In the genomic region with DNA sequence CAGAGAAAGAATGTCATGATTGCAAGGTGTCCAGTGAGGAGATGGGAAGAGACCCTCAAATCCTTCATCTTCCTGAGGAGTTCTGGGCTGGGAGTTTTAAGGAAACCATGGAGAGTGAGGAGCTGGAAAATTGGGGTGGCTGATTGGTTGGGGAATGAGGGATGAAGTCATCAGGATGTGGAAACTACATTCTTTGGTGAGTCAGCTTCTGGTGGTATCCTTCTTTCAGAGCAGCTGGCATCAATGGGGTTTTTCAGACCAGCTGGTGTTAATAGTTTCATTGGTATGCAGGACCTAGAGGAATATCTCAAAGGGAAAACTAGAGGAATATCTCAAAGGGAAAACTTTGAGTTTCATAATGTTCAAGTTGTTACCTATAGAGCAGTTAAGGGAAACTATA, we compare ENCODE assay signal across 14 cellular contexts. TPM values are rescaled to one million over a fixed set of nuclear protein-coding genes. Genes with fewer than 3 reads are reported as not detected.
A peak's percentile ranks its signal among the peaks of the same experiment; 100 is the strongest.
DNase-seq lines count a peak whose midpoint lies in the region; ATAC-seq and TF ChIP-seq lines count a peak whose summit lies in the region.
"Had no signal": no experiment of that assay in that cellular context is flagged by ENCODE, and none has a peak within 500 bp of the region (broad histone marks: within the 10 kb centered on the region; RNA-seq: fewer than 3 reads in every experiment).

No MANE protein-coding gene starts in this region.

- TF ChIP-seq CTCF in Calu3 (IDR thresholded peaks at IDR 0.05; ENCODE audit: unreplicated experiment) (no peak), spleen (IDR thresholded peaks at IDR 0.05 in 8 of 11, conservative IDR thresholded peaks at IDR 0.05 in 3 of 11) (no peak)

- H3K4me1 Mint-ChIP-seq in Calu3 (ENCODE audit: low read depth, unreplicated experiment), result peaks cover 9% of the 10 kb centered on the region
- H3K4me1 Mint-ChIP-seq in activated T-cell treated with anti-CD3 and anti-CD28 coated beads, Interleukin-2, amount 50 U/mL, for 72 hours (ENCODE audit: low read depth), result no peaks in the 10 kb centered on the region
- H3K4me1 Mint-ChIP-seq: activated CD4-positive, alpha-beta T cell treated with anti-CD3 and anti-CD28 coated beads, Interleukin-2, amount 10 ng/mL, durations not matched to agents 24 days and 14 days had no signal

- H3K27me3 Mint-ChIP-seq in Calu3 (ENCODE audit: unreplicated experiment), result no peaks in the 10 kb centered on the region
- H3K27me3 Mint-ChIP-seq in activated T-cell treated with anti-CD3 and anti-CD28 coated beads, Interleukin-2, amount 50 U/mL, for 72 hours (ENCODE audit: low read depth), result no peaks in the 10 kb centered on the region
- H3K27me3 Mint-ChIP-seq: activated CD4-positive, alpha-beta T cell treated with anti-CD3 and anti-CD28 coated beads, Interleukin-2, amount 10 ng/mL, durations not matched to agents 24 days and 14 days had no signal

- intact Hi-C loops in Calu3 (cut with micrococcal nuclease; ENCODE audit: unreplicated experiment), result no loop called here
- intact Hi-C loops in spleen (cut with DNase I; ENCODE audit: low total_unique reads), result no loop called here

- H3K36me3 Mint-ChIP-seq in Calu3 (ENCODE audit: insufficient read depth, unreplicated experiment), result no peaks in the 10 kb centered on the region
- no peaks in the 10 kb centered on the region for H3K36me3 Mint-ChIP-seq in activated T-cell treated with anti-CD3 and anti-CD28 coated beads, Interleukin-2, amount 50 U/mL, for 72 hours (ENCODE audit: insufficient read depth in 2 of 2)
- H3K36me3 Mint-ChIP-seq: neural progenitor cell had no signal

- CTCF ChIA-PET in Calu3 (lab: Charles Lee), result interaction anchor here (4.4 kb wide), 1 partner anchor 63 kb away, joined by 13 read pairs; no protein-coding TSS in a partner anchor

- peaks cover 7% of the 10 kb centered on the region for H3K4me1 ChIP-seq in mesodermal cell (ENCODE audit: control insufficient read depth, insufficient read depth, low read length, poor library complexity, severe bottlenecking)
- H3K4me1 ChIP-seq in spleen, result no peaks in the 10 kb centered on the region
- H3K4me1 ChIP-seq: neural progenitor cell had no signal

- H3K9me3 ChIP-seq in mesodermal cell (ENCODE audit: control insufficient read depth, low read length) (no peaks in the 10 kb centered on the region), spleen (no peaks in the 10 kb centered on the region)
- H3K9me3 ChIP-seq: heart left ventricle had no signal

- no peak overlapping the region for H3K4me3 Mint-ChIP-seq in Calu3 (ENCODE audit: low read depth, unreplicated experiment)
- H3K4me3 Mint-ChIP-seq in activated T-cell treated with anti-CD3 and anti-CD28 coated beads, Interleukin-2, amount 50 U/mL, for 72 hours, result no peak overlapping the region
- H3K4me3 Mint-ChIP-seq: activated CD4-positive, alpha-beta T cell treated with anti-CD3 and anti-CD28 coated beads, Interleukin-2, amount 10 ng/mL, durations not matched to agents 24 days and 14 days; neural progenitor cell had no signal

- peak; percentile 17 for DNase-seq in Calu3
- DNase-seq in RKO (ENCODE audit: low spot score), result peak; percentile 81
- DNase-seq in epidermal melanocyte (ENCODE audit: insufficient read length, low spot score), result peak; percentile 30
- DNase-seq in spleen, result no peak
- no peak for DNase-seq in activated T-cell treated with anti-CD3 and anti-CD28 coated beads, Interleukin-2, amount 50 U/mL, for 72 hours
- no peak for DNase-seq in NCI-H524 (lab: John Stamatoyannopoulos, UW)
- DNase-seq: activated CD4-positive, alpha-beta T cell treated with anti-CD3 and anti-CD28 coated beads, Interleukin-2, amount 10 ng/mL, durations not matched to agents 24 days and 14 days; amygdala; heart left ventricle; NCI-H1930; SHP77 had no signal

- no TSS peak for BruUV-seq in Calu3 (replicated peaks; lab: Mats Ljungman, UMichigan)

- no peaks in the 10 kb centered on the region for H3K9me3 Mint-ChIP-seq in Calu3 (ENCODE audit: low read depth, unreplicated experiment)
- H3K9me3 Mint-ChIP-seq in activated T-cell treated with anti-CD3 and anti-CD28 coated beads, Interleukin-2, amount 50 U/mL, for 72 hours, result no peaks in the 10 kb centered on the region
- H3K9me3 Mint-ChIP-seq: activated CD4-positive, alpha-beta T cell treated with anti-CD3 and anti-CD28 coated beads, Interleukin-2, amount 10 ng/mL, durations not matched to agents 24 days and 14 days; neural progenitor cell had no signal

- H3K27ac ChIP-seq in mesodermal cell (ENCODE audit: low read depth, low read length, severe bottlenecking) (peak overlapping the region; percentile 52), spleen (no peak overlapping the region)
- H3K27ac ChIP-seq: heart left ventricle, neural progenitor cell had no signal

- TF ChIP-seq POLR2A in spleen (IDR thresholded peaks at IDR 0.05), result no peak

- H3K27me3 ChIP-seq in spleen (replicated peaks in 1 of 7), result no peaks in the 10 kb centered on the region
- H3K27me3 ChIP-seq: heart left ventricle, neural progenitor cell had no signal

- no peaks in the 10 kb centered on the region for H3K36me3 ChIP-seq in mesodermal cell (ENCODE audit: control insufficient read depth, insufficient read depth, low read length)
- H3K36me3 ChIP-seq in spleen, result no peaks in the 10 kb centered on the region
- H3K36me3 ChIP-seq: neural progenitor cell had no signal

- no peak for ATAC-seq in GM18873 (IDR thresholded peaks at IDR 0.05; ENCODE audit: low FRiP score, unreplicated experiment)
- ATAC-seq in activated T-cell treated with anti-CD3 and anti-CD28 coated beads, Interleukin-2, amount 50 U/mL, for 72 hours (replicated peaks in 1 of 2), result no peak

- no peak overlapping the region for H3K27ac Mint-ChIP-seq in Calu3 (ENCODE audit: unreplicated experiment)
- H3K27ac Mint-ChIP-seq in activated T-cell treated with anti-CD3 and anti-CD28 coated beads, Interleukin-2, amount 50 U/mL, for 72 hours, result no peak overlapping the region
- H3K27ac Mint-ChIP-seq: activated CD4-positive, alpha-beta T cell treated with anti-CD3 and anti-CD28 coated beads, Interleukin-2, amount 10 ng/mL, durations not matched to agents 24 days and 14 days; neural progenitor cell had no signal

- no peak overlapping the region for H3K4me3 ChIP-seq in mesodermal cell (ENCODE audit: extremely low read depth, insufficient read depth, low read length, poor library complexity, severe bottlenecking)
- no peak overlapping the region for H3K4me3 ChIP-seq in spleen
- H3K4me3 ChIP-seq: heart left ventricle, neural progenitor cell had no signal

RNA-seq across cellular contexts. Expression of a gene that starts 45.2 kb away (rescaled TPM):
- total RNA-seq in Calu3 (2022), result 2.1 and 2.4 TPM in 2 replicates
- polyA plus RNA-seq in mesodermal cell (2013, experiment 1 of 2), result 3.8 TPM
- polyA plus RNA-seq in mesodermal cell (2013, experiment 2 of 2), result 3.6 TPM
- total RNA-seq in spleen, result 10 to 100 TPM in 4 of 7 donors, 1 to 10 TPM in 3; 6.4 to 18.3 (median 12.1) TPM
- polyA plus RNA-seq in spleen, result 1 to 10 TPM in 1 of 3 donors, under 1 TPM in 2; 0.72 to 1.2 (median 0.77) TPM
- total RNA-seq in activated T-cell treated with anti-CD3 and anti-CD28 coated beads, Interleukin-2, amount 50 U/mL, for 72 hours, result not detected
- total RNA-seq: activated CD4-positive, alpha-beta T cell treated with anti-CD3 and anti-CD28 coated beads, Interleukin-2, amount 10 ng/mL, durations not matched to agents 24 days and 14 days had no signal

Comparison
In these comparisons a context has a peak if more than half of its experiments do, and no peak if none do; other contexts are left out.
1. DNase-seq: peak in Calu3 (single experiment), RKO (single experiment) and epidermal melanocyte (single experiment); none in spleen (single experiment), activated T-cell treated with anti-CD3 and anti-CD28 coated beads, Interleukin-2, amount 50 U/mL, for 72 hours (0 of 2) and NCI-H524 (0 of 2).